8 cellular contexts compared by ENCODE assay signal in the genomic region with DNA sequence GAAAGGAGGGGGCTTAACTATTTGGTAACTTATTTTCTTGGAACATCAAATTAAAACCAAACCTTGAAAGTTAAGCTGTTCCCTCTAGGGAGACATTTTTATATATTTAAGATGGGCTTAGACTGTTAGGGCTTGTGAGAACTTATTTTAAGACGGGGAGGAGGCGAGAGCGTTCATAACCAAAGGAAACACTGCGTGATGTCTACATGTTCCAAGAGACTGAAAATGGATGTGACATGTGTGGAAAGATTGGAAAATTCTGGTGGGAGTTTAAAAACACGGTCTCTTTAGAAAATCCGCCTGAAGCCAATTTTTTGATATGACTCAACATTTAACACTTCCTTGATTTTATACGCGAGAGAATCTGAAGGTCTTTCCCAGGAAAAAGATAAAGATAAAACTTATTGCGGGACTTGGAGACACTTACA. TPM values are rescaled to one million over a fixed set of nuclear protein-coding genes. Genes with fewer than 3 reads are reported as not detected.
DNase-seq lines count a peak whose midpoint lies in the region; ATAC-seq, FAIRE-seq and TF ChIP-seq lines count a peak whose summit lies in the region.

No MANE protein-coding gene starts in this region.

- peaks cover 42% of the 10 kb centered on the region for H3K79me2 ChIP-seq in KMS-11 (ENCODE audit: insufficient read depth, low read depth)

- H3K4me2 ChIP-seq in KMS-11: peak overlapping the region; percentile 74

- H3K27ac ChIP-seq in KMS-11 (peak overlapping the region; percentile 97), lung (ENCODE audit: low read depth in 1 of 2, low read length in 1 of 2) (peak overlapping the region; percentile 100), upper lobe of right lung (peak overlapping the region; percentile 99)

- H3K27me3 ChIP-seq in KMS-11 (ENCODE audit: insufficient read depth, low read depth) (no peaks in the 10 kb centered on the region), bronchial epithelial cell (ENCODE audit: control insufficient read depth, insufficient read depth, low read length) (no peaks in the 10 kb centered on the region), lung (ENCODE audit: control insufficient read depth, insufficient read depth) (no peaks in the 10 kb centered on the region), upper lobe of right lung (no peaks in the 10 kb centered on the region)

- DNase-seq in Ammon's horn (ENCODE audit: low spot score): peak; percentile 43
- DNase-seq in bronchial epithelial cell (ENCODE audit: low read depth): peak; percentile 51
- no peak for DNase-seq in lung (ENCODE audit: low spot score)
- no peak for DNase-seq in upper lobe of right lung

- H3K4me3 ChIP-seq in KMS-11 (IDR thresholded peaks at IDR 0.05; ENCODE audit: insufficient read depth, low read depth, low read length): no peak overlapping the region
- H3K4me3 ChIP-seq in bronchial epithelial cell (ENCODE audit: low read depth, low read length): peak overlapping the region; percentile 94
- peak overlapping the region; percentile 84 for H3K4me3 ChIP-seq in lung
- H3K4me3 ChIP-seq in upper lobe of right lung: peak overlapping the region; percentile 76

- H3K4me1 ChIP-seq in KMS-11 (ENCODE audit: low read depth, poor library complexity, severe bottlenecking) (peaks cover 38% of the 10 kb centered on the region), lung (ENCODE audit: control insufficient read depth in 2 of 2, insufficient read depth in 2 of 2, low read length in 2 of 2) (peaks cover 0 to 8% of the 10 kb centered on the region in 2 donors), upper lobe of right lung (peaks cover 42% of the 10 kb centered on the region)

- intact Hi-C loops in upper lobe of right lung (cut with DNase I): no loop called here

- no peak overlapping the region for H2AFZ ChIP-seq in KMS-11 (ENCODE audit: low read depth)

- H3K36me3 ChIP-seq in KMS-11 (ENCODE audit: insufficient read depth) (no peaks in the 10 kb centered on the region), bronchial epithelial cell (ENCODE audit: control insufficient read depth, insufficient read depth, low read length) (no peaks in the 10 kb centered on the region), lung (ENCODE audit: control insufficient read depth in 2 of 2, insufficient read depth in 2 of 2, low read length in 2 of 2) (peaks cover 0 to 1% of the 10 kb centered on the region in 2 donors), upper lobe of right lung (peaks cover 38% of the 10 kb centered on the region)

- FAIRE-seq in bronchial epithelial cell (lab: Jason Lieb, UNC): no peak

- no peaks in the 10 kb centered on the region for H3K9me3 ChIP-seq in lung (ENCODE audit: control insufficient read depth in 2 of 2, insufficient read depth in 1 of 2, low read length in 1 of 2)
- H3K9me3 ChIP-seq in upper lobe of right lung: no peaks in the 10 kb centered on the region

- ATAC-seq in lung (ENCODE audit: insufficient read depth, low FRiP score) (no peak), upper lobe of right lung (no peak), GM18873 (IDR thresholded peaks at IDR 0.05; ENCODE audit: low FRiP score, unreplicated experiment) (no peak), GM19452 (IDR thresholded peaks at IDR 0.05; ENCODE audit: unreplicated experiment) (no peak), GM18861 (IDR thresholded peaks at IDR 0.05; ENCODE audit: unreplicated experiment) (no peak)

- no peak for TF ChIP-seq CTCF in KMS-11 (conservative IDR thresholded peaks at IDR 0.05; ENCODE audit: low read depth, low read length)
- TF ChIP-seq CTCF in bronchial epithelial cell (IDR thresholded peaks at IDR 0.05; ENCODE audit: insufficient read depth, low read length, severe bottlenecking): no peak
- TF ChIP-seq CTCF in lung (IDR thresholded peaks at IDR 0.05; ENCODE audit: control extremely low read depth, extremely low read depth): no peak
- TF ChIP-seq CTCF in upper lobe of right lung (IDR thresholded peaks at IDR 0.05): no peak

- H3K9ac ChIP-seq in KMS-11: peak overlapping the region; percentile 92

- 0 to 1% methylated on average over 9 of the region's 9 CpGs for WGBS in lung, 2 donors

- H4K20me1 ChIP-seq in KMS-11 (ENCODE audit: insufficient read depth): peaks cover 3% of the 10 kb centered on the region; the same call in 1 of the 2 replicates

RNA-seq across cellular contexts. Expression of a gene that starts 0.7 kb away (rescaled TPM):
- total RNA-seq in bronchial epithelial cell (87.9 and 89.8 TPM in 2 replicates), lung (100 to 1,000 TPM in 1 of 2 donors, 10 to 100 TPM in 1; 86.2 to 159 TPM), upper lobe of right lung (119 TPM)
- 10 to 100 TPM; 70.7 to 93.6 TPM for polyA plus RNA-seq in lung

RNA-seq across cellular contexts. Expression of a gene that starts 19.8 kb away (rescaled TPM):
- total RNA-seq in bronchial epithelial cell (52.1 and 53.4 TPM in 2 replicates), lung (100 to 1,000 TPM in 1 of 2 donors, 10 to 100 TPM in 1; 82.6 to 251 TPM), upper lobe of right lung (96.0 TPM)
- 10 to 100 TPM; 55.1 to 74.2 TPM for polyA plus RNA-seq in lung

RNA-seq across cellular contexts. Expression of a gene that starts 47.1 kb away (rescaled TPM):
- total RNA-seq in bronchial epithelial cell (not detected in 2 replicates), lung (under 1 TPM; 0.09 to 0.46 TPM), upper lobe of right lung (0.06 TPM)
- polyA plus RNA-seq in lung: under 1 TPM; 0.04 to 0.11 TPM

Comparison
In these comparisons a context has a peak if more than half of its experiments do, and no peak if none do; other contexts are left out.
1. DNase-seq: peak in Ammon's horn (single experiment) and bronchial epithelial cell (single experiment); none in lung (single experiment) and upper lobe of right lung (single experiment).
2. Peak in every context shown above with its lines, with median percentiles within 50 percentile points of each other: H3K27ac ChIP-seq.